Comparison of ENCODE assay signal across 18 cellular contexts in the genomic region with DNA sequence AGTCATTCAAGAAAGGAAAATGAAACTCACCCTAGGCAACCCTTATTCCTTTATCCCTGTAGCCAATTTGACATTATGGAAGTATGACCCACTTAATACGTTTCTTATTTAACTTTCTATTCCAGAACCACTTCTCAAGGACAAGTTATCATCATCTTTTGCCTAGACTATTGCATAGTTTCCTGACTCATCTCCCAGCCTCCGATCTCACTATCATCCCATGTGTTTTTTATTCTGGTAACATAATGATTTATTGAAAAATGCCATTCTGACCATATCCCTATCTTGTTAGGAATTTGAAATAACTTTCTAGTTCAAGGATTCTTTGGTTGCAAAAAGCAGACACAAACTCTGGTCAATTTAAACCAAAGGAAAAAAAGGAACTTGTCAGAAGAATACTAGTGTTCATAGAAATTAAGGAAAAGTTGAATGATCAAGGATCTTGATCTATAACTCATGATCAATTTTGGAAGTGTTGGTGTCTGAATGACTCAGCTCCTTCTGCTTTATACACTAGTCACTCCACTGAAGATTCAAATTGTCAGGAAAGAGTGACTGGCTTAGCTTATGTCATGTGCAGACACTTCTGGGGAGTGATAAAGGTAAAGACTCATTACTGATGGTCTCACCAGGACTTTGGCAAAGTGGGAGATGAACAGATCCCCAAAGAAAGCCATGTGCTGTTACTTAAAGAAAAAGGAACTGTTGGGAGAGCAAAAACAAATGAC. TPM values are rescaled to one million over a fixed set of nuclear protein-coding genes. Genes with fewer than 3 reads are reported as not detected.
DNase-seq lines count a peak whose midpoint lies in the region; ATAC-seq and TF ChIP-seq lines count a peak whose summit lies in the region.
"Had no signal": no experiment of that assay in that cellular context is flagged by ENCODE, and none has a peak within 500 bp of the region (broad histone marks: within the 10 kb centered on the region; RNA-seq: fewer than 3 reads in every experiment).

No MANE protein-coding gene starts in this region.

- ATAC-seq in HG02870 (IDR thresholded peaks at IDR 0.05; ENCODE audit: unreplicated experiment): no peak
- ATAC-seq: PC-3 had no signal

- H3K9me3 ChIP-seq in SK-N-SH (no peaks in the 10 kb centered on the region), mesenchymal stem cell (ENCODE audit: control insufficient read depth, low read length) (no peaks in the 10 kb centered on the region)
- H3K9me3 ChIP-seq: MG63 had no signal

- H3K4me1 ChIP-seq in SK-N-SH (ENCODE audit: control insufficient read depth in 1 of 2, insufficient read depth in 2 of 2, low read depth in 1 of 2, low read length in 1 of 2): no peaks in the 10 kb centered on the region
- H3K4me1 ChIP-seq in mesenchymal stem cell (ENCODE audit: control insufficient read depth, insufficient read depth, low read depth, low read length): no peaks in the 10 kb centered on the region

- whole genome bisulfite sequencing in SK-N-SH (ENCODE audit: low lambda C conversion rate): 9% methylated on average over 2 of the region's 2 CpGs
- WGBS in mesenchymal stem cell: 86% methylated on average over 1 of the region's 2 CpGs

- CTCF ChIA-PET in SK-N-SH (lab: Yijun Ruan, JAX): no interaction called here

- no peak overlapping the region for H3K18ac ChIP-seq in mesenchymal stem cell (ENCODE audit: low read depth in 1 of 2, low read length in 2 of 2)

- H3K27me3 ChIP-seq in SK-N-SH (ENCODE audit: insufficient read depth): no peaks in the 10 kb centered on the region
- no peaks in the 10 kb centered on the region for H3K27me3 ChIP-seq in mesenchymal stem cell (ENCODE audit: control insufficient read depth in 1 of 2, insufficient read depth in 1 of 2, low read length in 2 of 2)
- H3K27me3 ChIP-seq: MG63 had no signal

- H3K36me3 ChIP-seq in SK-N-SH (replicated peaks in 1 of 2; ENCODE audit: control insufficient read depth in 1 of 2, insufficient read depth in 2 of 2, low read length in 1 of 2) (no peaks in the 10 kb centered on the region), mesenchymal stem cell (ENCODE audit: control insufficient read depth in 1 of 2, insufficient read depth in 2 of 2, low read depth in 1 of 2, low read length in 2 of 2) (peaks cover 0 to 4% of the 10 kb centered on the region in 2 experiments)
- H3K36me3 ChIP-seq: MG63 had no signal

- peaks cover 14% of the 10 kb centered on the region for H3F3A ChIP-seq in SK-N-SH (replicated peaks; ENCODE audit: insufficient read depth)

- H3K27ac ChIP-seq in SK-N-SH (ENCODE audit: low read depth in 2 of 2, low read length in 1 of 2) (peak overlapping the region; percentile 79 to 80), mesenchymal stem cell (ENCODE audit: low read length, poor library complexity, severe bottlenecking) (no peak overlapping the region)
- H3K27ac ChIP-seq: KMS-11, SK-N-MC had no signal

- TF ChIP-seq EP300 in SK-N-SH (IDR thresholded peaks at IDR 0.05; ENCODE audit: borderline replicate concordance in 1 of 2, low read depth in 1 of 2, low read length in 1 of 2): peak in 1 of 2 experiments; percentile 71; a peak in 1 of 4 replicates

- H3K4me2 ChIP-seq in SK-N-SH: peak overlapping the region; percentile 27; the same call in 1 of the 2 replicates
- no peak overlapping the region for H3K4me2 ChIP-seq in mesenchymal stem cell (ENCODE audit: low read length, poor library complexity, severe bottlenecking)
- H3K4me2 ChIP-seq: KMS-11 had no signal

- no peak overlapping the region for H2BK5ac ChIP-seq in mesenchymal stem cell (ENCODE audit: low read depth, low read length, poor library complexity, severe bottlenecking)

- no peak overlapping the region for H4K91ac ChIP-seq in mesenchymal stem cell (ENCODE audit: low read length)

- no peak overlapping the region for H2BK15ac ChIP-seq in mesenchymal stem cell (ENCODE audit: low read depth, poor library complexity, severe bottlenecking)

- H2AFZ ChIP-seq in SK-N-SH (ENCODE audit: low read depth) (no peak overlapping the region), mesenchymal stem cell (ENCODE audit: low read depth, low read length) (no peak overlapping the region)

- H3K79me2 ChIP-seq in SK-N-SH (ENCODE audit: insufficient read depth): no peaks in the 10 kb centered on the region

- H3K14ac ChIP-seq in mesenchymal stem cell (ENCODE audit: low read length in 2 of 2): no peak overlapping the region

- no peaks in the 10 kb centered on the region for H3K79me1 ChIP-seq in mesenchymal stem cell (replicated peaks; ENCODE audit: low read length, poor library complexity, severe bottlenecking)

- no peak overlapping the region for H3K9ac ChIP-seq in SK-N-SH
- peak overlapping the region; percentile 31 for H3K9ac ChIP-seq in mesenchymal stem cell (ENCODE audit: low read length)
- H3K9ac ChIP-seq: KMS-11 had no signal

- peak; percentile 47 for DNase-seq in EL
- DNase-seq in SK-N-SH: no peak
- peak; percentile 90 for DNase-seq in fibroblast of mammary gland (ENCODE audit: low read depth)
- DNase-seq in mesenchymal stem cell: peak; percentile 18
- no peak for DNase-seq in NCI-H1930 (lab: John Stamatoyannopoulos, UW)
- no peak for DNase-seq in stimulated activated CD4-positive, alpha-beta T cell treated with anti-CD3 and anti-CD28 coated beads, Interleukin-4, amount 100 ng/mL, for 4 hours
- DNase-seq in cortex of kidney (lab: John Stamatoyannopoulos, UW): no peak
- DNase-seq: C1 segment of cervical spinal cord; DMS153; MG63; NCI-H1105; NCI-H1694 treated with DMSO at 0.1 percent for 48 hours; NCI-H69; NK-92 treated with Interleukin-12 subunit alpha and Interleukin-12 subunit beta, amount 100 ng/mL, for 24 hours; PC-3 had no signal

- no peak for TF ChIP-seq RAD21 in SK-N-SH (IDR thresholded peaks at IDR 0.05; ENCODE audit: low read length)

- peak overlapping the region; percentile 23 for H2AK5ac ChIP-seq in mesenchymal stem cell (ENCODE audit: low read length, severe bottlenecking)

- no peak overlapping the region for H2BK12ac ChIP-seq in mesenchymal stem cell (ENCODE audit: low read length in 2 of 2)

- no peak overlapping the region for H2BK120ac ChIP-seq in mesenchymal stem cell (ENCODE audit: low read depth, low read length)

- TF ChIP-seq CTCF in SK-N-SH (IDR thresholded peaks at IDR 0.05) (no peak), fibroblast of mammary gland (conservative IDR thresholded peaks at IDR 0.05; ENCODE audit: control insufficient read depth, insufficient read depth, low read depth, low read length) (no peak)

- POLR2A ChIA-PET in SK-N-SH (lab: Yijun Ruan, JAX): no interaction called here

- H3K23ac ChIP-seq in mesenchymal stem cell (ENCODE audit: low read length in 2 of 2): no peak overlapping the region

- H3K9me2 ChIP-seq in SK-N-SH: no peaks in the 10 kb centered on the region

- H4K8ac ChIP-seq in mesenchymal stem cell (ENCODE audit: low read length): no peak overlapping the region

- H3K4ac ChIP-seq in mesenchymal stem cell (ENCODE audit: low read depth in 1 of 2, low read length in 2 of 2): no peak overlapping the region

- peak overlapping the region; percentile 21 to 25; a peak in 2 of 4 replicates for H3K4me3 ChIP-seq in SK-N-SH (ENCODE audit: low read depth in 2 of 2, low read length in 1 of 2)
- no peak overlapping the region for H3K4me3 ChIP-seq in fibroblast of mammary gland (ENCODE audit: control insufficient read depth, low read depth, low read length)
- peak overlapping the region in 1 of 2 experiments; percentile 61 for H3K4me3 ChIP-seq in mesenchymal stem cell (ENCODE audit: insufficient read depth in 1 of 2, low read depth in 1 of 2, low read length in 2 of 2)
- H3K4me3 ChIP-seq: MG63, SK-N-MC had no signal

- no peaks in the 10 kb centered on the region for H4K20me1 ChIP-seq in SK-N-SH (ENCODE audit: insufficient read depth)

TF ChIP-seq in SK-N-SH, 30 proteins besides CTCF, POLR2A, EP300 and RAD21:
- TF ChIP-seq ELF1 (IDR thresholded peaks at IDR 0.05) (no peak), RXRA (IDR thresholded peaks at IDR 0.05; ENCODE audit: borderline replicate concordance, low read depth) (0 out of 2 replicates have a peak, but pooled peaks have one; percentile 27), SIN3A (IDR thresholded peaks at IDR 0.05; ENCODE audit: borderline replicate concordance, low read depth, low read length) (no peak), TCF12 (IDR thresholded peaks at IDR 0.05) (peak; percentile 94), TEAD4 (IDR thresholded peaks at IDR 0.05; ENCODE audit: borderline replicate concordance, insufficient read depth) (0 out of 2 replicates have a peak, but pooled peaks have one; percentile 41), YY1 (IDR thresholded peaks at IDR 0.05; ENCODE audit: low read depth) (no peak), FOSL2 (IDR thresholded peaks at IDR 0.05; ENCODE audit: borderline replicate concordance, low read depth) (peak; percentile 47; the same call in 1 of the 2 replicates), MXI1 (IDR thresholded peaks at IDR 0.05; ENCODE audit: low read depth, low read length) (no peak), POLR2AphosphoS5 (IDR thresholded peaks at IDR 0.05; ENCODE audit: low read depth, low read length) (peak; percentile 21; the same call in 1 of the 2 replicates), JUND (IDR thresholded peaks at IDR 0.05) (peak; percentile 53; the same call in 1 of the 2 replicates)
- TF ChIP-seq, protein P1, sequence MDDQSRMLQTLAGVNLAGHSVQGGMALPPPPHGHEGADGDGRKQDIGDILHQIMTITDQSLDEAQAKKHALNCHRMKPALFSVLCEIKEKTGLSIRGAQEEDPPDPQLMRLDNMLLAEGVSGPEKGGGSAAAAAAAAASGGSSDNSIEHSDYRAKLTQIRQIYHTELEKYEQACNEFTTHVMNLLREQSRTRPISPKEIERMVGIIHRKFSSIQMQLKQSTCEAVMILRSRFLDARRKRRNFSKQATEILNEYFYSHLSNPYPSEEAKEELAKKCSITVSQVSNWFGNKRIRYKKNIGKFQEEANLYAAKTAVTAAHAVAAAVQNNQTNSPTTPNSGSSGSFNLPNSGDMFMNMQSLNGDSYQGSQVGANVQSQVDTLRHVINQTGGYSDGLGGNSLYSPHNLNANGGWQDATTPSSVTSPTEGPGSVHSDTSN (IDR thresholded peaks at IDR 0.05): peak; percentile 73

RNA-seq across cellular contexts. Expression of a gene that starts 8.5 kb away (rescaled TPM):
- 0.13 and 0.29 TPM in 2 replicates for polyA plus RNA-seq in SK-N-SH (2012; rRNA removed)
- polyA plus RNA-seq in SK-N-SH (2012; cell fraction: cytosol; rRNA removed): 0.24 and 0.51 TPM in 2 replicates
- polyA plus RNA-seq in SK-N-SH (2012; cell fraction: nucleus; rRNA removed): 0.14 and 0.25 TPM in 2 replicates
- not detected for polyA plus RNA-seq in mesenchymal stem cell (2013, experiment 1 of 2)
- polyA plus RNA-seq in mesenchymal stem cell (2013, experiment 2 of 2): not detected

Comparison
In these comparisons a context has a peak if more than half of its experiments do, and no peak if none do; other contexts are left out.
1. DNase-seq: peak in EL (single experiment), fibroblast of mammary gland (single experiment) and mesenchymal stem cell (single experiment); none in SK-N-SH (single experiment), NCI-H1930 (0 of 2), stimulated activated CD4-positive, alpha-beta T cell treated with anti-CD3 and anti-CD28 coated beads, Interleukin-4, amount 100 ng/mL, for 4 hours (0 of 2) and cortex of kidney (single experiment).